In genomic region chr1:3668585-3669300, GRCh38 we compare ENCODE assay signal across 1 cellular context.
TF ChIP-seq lines count a peak whose summit lies in the region.

No MANE protein-coding gene starts in this region.

TF ChIP-seq in HepG2, 621 proteins besides CTCF, POLR2A, EP300 and RAD21 (continued from another document and continues in another):
- no peak for TF ChIP-seq ATF7 (IDR thresholded peaks at IDR 0.05)
- TF ChIP-seq ATF7 (CRISPR knock-in tag; IDR thresholded peaks at IDR 0.05), result no peak
- peak; percentile 77; the same call in 1 of the 2 replicates for TF ChIP-seq ZGPAT (CRISPR knock-in tag; IDR thresholded peaks at IDR 0.05)
- no peak for TF ChIP-seq RBM39 (IDR thresholded peaks at IDR 0.05; ENCODE audit: low read depth, low read length, poor library complexity, severe bottlenecking)
- no peak for TF ChIP-seq ZBTB39 (CRISPR knock-in tag; IDR thresholded peaks at IDR 0.05)
- TF ChIP-seq ZNF781 (CRISPR knock-in tag; IDR thresholded peaks at IDR 0.05; ENCODE audit: borderline replicate concordance, not compliant biosample characterization), result peak; percentile 67
- peak; percentile 35; the same call in 1 of the 2 replicates for TF ChIP-seq RFXAP (CRISPR knock-in tag; IDR thresholded peaks at IDR 0.05; ENCODE audit: borderline replicate concordance)
- TF ChIP-seq TFDP2 (CRISPR knock-in tag; IDR thresholded peaks at IDR 0.05), result peak; percentile 79
- TF ChIP-seq, protein P1, sequence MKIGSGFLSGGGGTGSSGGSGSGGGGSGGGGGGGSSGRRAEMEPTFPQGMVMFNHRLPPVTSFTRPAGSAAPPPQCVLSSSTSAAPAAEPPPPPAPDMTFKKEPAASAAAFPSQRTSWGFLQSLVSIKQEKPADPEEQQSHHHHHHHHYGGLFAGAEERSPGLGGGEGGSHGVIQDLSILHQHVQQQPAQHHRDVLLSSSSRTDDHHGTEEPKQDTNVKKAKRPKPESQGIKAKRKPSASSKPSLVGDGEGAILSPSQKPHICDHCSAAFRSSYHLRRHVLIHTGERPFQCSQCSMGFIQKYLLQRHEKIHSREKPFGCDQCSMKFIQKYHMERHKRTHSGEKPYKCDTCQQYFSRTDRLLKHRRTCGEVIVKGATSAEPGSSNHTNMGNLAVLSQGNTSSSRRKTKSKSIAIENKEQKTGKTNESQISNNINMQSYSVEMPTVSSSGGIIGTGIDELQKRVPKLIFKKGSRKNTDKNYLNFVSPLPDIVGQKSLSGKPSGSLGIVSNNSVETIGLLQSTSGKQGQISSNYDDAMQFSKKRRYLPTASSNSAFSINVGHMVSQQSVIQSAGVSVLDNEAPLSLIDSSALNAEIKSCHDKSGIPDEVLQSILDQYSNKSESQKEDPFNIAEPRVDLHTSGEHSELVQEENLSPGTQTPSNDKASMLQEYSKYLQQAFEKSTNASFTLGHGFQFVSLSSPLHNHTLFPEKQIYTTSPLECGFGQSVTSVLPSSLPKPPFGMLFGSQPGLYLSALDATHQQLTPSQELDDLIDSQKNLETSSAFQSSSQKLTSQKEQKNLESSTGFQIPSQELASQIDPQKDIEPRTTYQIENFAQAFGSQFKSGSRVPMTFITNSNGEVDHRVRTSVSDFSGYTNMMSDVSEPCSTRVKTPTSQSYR (CRISPR knock-in tag; IDR thresholded peaks at IDR 0.05; ENCODE audit: borderline replicate concordance), result no peak
- TF ChIP-seq, protein P2, sequence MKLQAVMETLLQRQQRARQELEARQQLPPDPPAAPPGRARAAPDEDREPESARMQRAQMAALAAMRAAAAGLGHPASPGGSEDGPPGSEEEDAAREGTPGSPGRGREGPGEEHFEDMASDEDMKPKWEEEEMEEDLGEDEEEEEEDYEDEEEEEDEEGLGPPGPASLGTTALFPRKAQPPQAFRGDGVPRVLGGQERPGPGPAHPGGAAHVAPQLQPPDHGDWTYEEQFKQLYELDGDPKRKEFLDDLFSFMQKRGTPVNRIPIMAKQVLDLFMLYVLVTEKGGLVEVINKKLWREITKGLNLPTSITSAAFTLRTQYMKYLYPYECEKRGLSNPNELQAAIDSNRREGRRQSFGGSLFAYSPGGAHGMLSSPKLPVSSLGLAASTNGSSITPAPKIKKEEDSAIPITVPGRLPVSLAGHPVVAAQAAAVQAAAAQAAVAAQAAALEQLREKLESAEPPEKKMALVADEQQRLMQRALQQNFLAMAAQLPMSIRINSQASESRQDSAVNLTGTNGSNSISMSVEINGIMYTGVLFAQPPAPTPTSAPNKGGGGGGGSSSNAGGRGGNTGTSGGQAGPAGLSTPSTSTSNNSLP (IDR thresholded peaks at IDR 0.05; ENCODE audit: low read depth, low read length), result no peak
- 0 out of 2 replicates have a peak, but pooled peaks have one; percentile 35 for TF ChIP-seq ZNF792 (CRISPR knock-in tag; IDR thresholded peaks at IDR 0.05)
- no peak for TF ChIP-seq MIXL1 (CRISPR knock-in tag; IDR thresholded peaks at IDR 0.05)
- no peak for TF ChIP-seq ZNF33A (CRISPR knock-in tag; IDR thresholded peaks at IDR 0.05; ENCODE audit: borderline replicate concordance)
- no peak for TF ChIP-seq ZBTB21 (CRISPR knock-in tag; IDR thresholded peaks at IDR 0.05)
- TF ChIP-seq SP140L (CRISPR knock-in tag; IDR thresholded peaks at IDR 0.05; ENCODE audit: borderline replicate concordance), result no peak
- TF ChIP-seq IRF1 (CRISPR knock-in tag; IDR thresholded peaks at IDR 0.05; ENCODE audit: low read depth), result no peak
- TF ChIP-seq CBX1 (IDR thresholded peaks at IDR 0.05; ENCODE audit: low read depth), result no peak
- no peak for TF ChIP-seq ZNF512 (CRISPR knock-in tag; IDR thresholded peaks at IDR 0.05)
- no peak for TF ChIP-seq ZNF513 (CRISPR knock-in tag; conservative IDR thresholded peaks at IDR 0.05)
- no peak for TF ChIP-seq TCF12 (IDR thresholded peaks at IDR 0.05)
- TF ChIP-seq TCF12 (CRISPR knock-in tag; IDR thresholded peaks at IDR 0.05), result no peak
- no peak for TF ChIP-seq PCBP1 (IDR thresholded peaks at IDR 0.05; ENCODE audit: borderline replicate concordance, low read depth, low read length)
- no peak for TF ChIP-seq ZNF644 (CRISPR knock-in tag; IDR thresholded peaks at IDR 0.05; ENCODE audit: low read depth)
- peak; percentile 80 for TF ChIP-seq ZNF883 (CRISPR knock-in tag; IDR thresholded peaks at IDR 0.05; ENCODE audit: not compliant biosample characterization)
- TF ChIP-seq, protein P3, sequence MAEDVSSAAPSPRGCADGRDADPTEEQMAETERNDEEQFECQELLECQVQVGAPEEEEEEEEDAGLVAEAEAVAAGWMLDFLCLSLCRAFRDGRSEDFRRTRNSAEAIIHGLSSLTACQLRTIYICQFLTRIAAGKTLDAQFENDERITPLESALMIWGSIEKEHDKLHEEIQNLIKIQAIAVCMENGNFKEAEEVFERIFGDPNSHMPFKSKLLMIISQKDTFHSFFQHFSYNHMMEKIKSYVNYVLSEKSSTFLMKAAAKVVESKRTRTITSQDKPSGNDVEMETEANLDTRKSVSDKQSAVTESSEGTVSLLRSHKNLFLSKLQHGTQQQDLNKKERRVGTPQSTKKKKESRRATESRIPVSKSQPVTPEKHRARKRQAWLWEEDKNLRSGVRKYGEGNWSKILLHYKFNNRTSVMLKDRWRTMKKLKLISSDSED (CRISPR knock-in tag; IDR thresholded peaks at IDR 0.05), result no peak
- TF ChIP-seq, protein P4, sequence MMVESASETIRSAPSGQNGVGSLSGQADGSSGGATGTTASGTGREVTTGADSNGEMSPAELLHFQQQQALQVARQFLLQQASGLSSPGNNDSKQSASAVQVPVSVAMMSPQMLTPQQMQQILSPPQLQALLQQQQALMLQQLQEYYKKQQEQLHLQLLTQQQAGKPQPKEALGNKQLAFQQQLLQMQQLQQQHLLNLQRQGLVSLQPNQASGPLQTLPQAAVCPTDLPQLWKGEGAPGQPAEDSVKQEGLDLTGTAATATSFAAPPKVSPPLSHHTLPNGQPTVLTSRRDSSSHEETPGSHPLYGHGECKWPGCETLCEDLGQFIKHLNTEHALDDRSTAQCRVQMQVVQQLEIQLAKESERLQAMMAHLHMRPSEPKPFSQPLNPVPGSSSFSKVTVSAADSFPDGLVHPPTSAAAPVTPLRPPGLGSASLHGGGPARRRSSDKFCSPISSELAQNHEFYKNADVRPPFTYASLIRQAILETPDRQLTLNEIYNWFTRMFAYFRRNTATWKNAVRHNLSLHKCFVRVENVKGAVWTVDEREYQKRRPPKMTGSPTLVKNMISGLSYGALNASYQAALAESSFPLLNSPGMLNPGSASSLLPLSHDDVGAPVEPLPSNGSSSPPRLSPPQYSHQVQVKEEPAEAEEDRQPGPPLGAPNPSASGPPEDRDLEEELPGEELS (CRISPR knock-in tag; IDR thresholded peaks at IDR 0.05), result peak; percentile 42; the same call in 1 of the 2 replicates
- TF ChIP-seq, protein P5, sequence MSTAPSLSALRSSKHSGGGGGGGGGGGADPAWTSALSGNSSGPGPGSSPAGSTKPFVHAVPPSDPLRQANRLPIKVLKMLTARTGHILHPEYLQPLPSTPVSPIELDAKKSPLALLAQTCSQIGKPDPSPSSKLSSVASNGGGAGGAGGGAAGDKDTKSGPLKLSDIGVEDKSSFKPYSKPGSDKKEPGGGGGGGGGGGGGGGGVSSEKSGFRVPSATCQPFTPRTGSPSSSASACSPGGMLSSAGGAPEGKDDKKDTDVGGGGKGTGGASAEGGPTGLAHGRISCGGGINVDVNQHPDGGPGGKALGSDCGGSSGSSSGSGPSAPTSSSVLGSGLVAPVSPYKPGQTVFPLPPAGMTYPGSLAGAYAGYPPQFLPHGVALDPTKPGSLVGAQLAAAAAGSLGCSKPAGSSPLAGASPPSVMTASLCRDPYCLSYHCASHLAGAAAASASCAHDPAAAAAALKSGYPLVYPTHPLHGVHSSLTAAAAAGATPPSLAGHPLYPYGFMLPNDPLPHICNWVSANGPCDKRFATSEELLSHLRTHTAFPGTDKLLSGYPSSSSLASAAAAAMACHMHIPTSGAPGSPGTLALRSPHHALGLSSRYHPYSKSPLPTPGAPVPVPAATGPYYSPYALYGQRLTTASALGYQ (CRISPR knock-in tag; IDR thresholded peaks at IDR 0.05), result no peak; the same call in 1 of the 2 replicates
- no peak for TF ChIP-seq FOXA1 (IDR thresholded peaks at IDR 0.05)
- peak; percentile 42; the same call in 1 of the 2 replicates for TF ChIP-seq FOXA1 (CRISPR knock-in tag; IDR thresholded peaks at IDR 0.05)
- TF ChIP-seq ELF1 (CRISPR knock-in tag; IDR thresholded peaks at IDR 0.05), result no peak; the same call in 1 of the 2 replicates
- 0 out of 2 replicates have a peak, but pooled peaks have one; percentile 22 for TF ChIP-seq NRL (CRISPR knock-in tag; IDR thresholded peaks at IDR 0.05; ENCODE audit: borderline replicate concordance)
- TF ChIP-seq ZNF563 (CRISPR knock-in tag; IDR thresholded peaks at IDR 0.05), result no peak
- no peak for TF ChIP-seq ZNF124 (CRISPR knock-in tag; IDR thresholded peaks at IDR 0.05)
- no peak for TF ChIP-seq NCOA2 (CRISPR knock-in tag; IDR thresholded peaks at IDR 0.05)
- TF ChIP-seq BHLHE40 (IDR thresholded peaks at IDR 0.05; ENCODE audit: low read length), result no peak
- no peak for TF ChIP-seq ZNF556 (CRISPR knock-in tag; IDR thresholded peaks at IDR 0.05; ENCODE audit: borderline replicate concordance)
- no peak for TF ChIP-seq MTF2 (CRISPR knock-in tag; IDR thresholded peaks at IDR 0.05; ENCODE audit: borderline replicate concordance)
- peak; percentile 40; the same call in 1 of the 2 replicates for TF ChIP-seq RBFOX2 (IDR thresholded peaks at IDR 0.05; ENCODE audit: low read depth, low read length)
- no peak for TF ChIP-seq ZNF773 (CRISPR knock-in tag; IDR thresholded peaks at IDR 0.05; ENCODE audit: borderline replicate concordance)
- TF ChIP-seq ZFP41 (CRISPR knock-in tag; IDR thresholded peaks at IDR 0.05; ENCODE audit: borderline replicate concordance), result no peak
- TF ChIP-seq ZBTB34 (CRISPR knock-in tag; IDR thresholded peaks at IDR 0.05), result no peak
